1 cellular context compared by ENCODE assay signal in genomic region chr3:193981534-193981933, GRCh38.
TF ChIP-seq lines count a peak whose summit lies in the region.

No MANE protein-coding gene starts in this region.

TF ChIP-seq in endothelial cell of umbilical vein, 7 proteins besides CTCF, POLR2A, EP300 and RAD21 (continued from another document):
- TF ChIP-seq, protein P1, sequence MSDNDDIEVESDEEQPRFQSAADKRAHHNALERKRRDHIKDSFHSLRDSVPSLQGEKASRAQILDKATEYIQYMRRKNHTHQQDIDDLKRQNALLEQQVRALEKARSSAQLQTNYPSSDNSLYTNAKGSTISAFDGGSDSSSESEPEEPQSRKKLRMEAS (IDR thresholded peaks at IDR 0.05; ENCODE audit: insufficient read depth, insufficient read length) = no peak
- no peak for TF ChIP-seq MYC (IDR thresholded peaks at IDR 0.05; ENCODE audit: low read depth, low read length)
- no peak for TF ChIP-seq JUN (IDR thresholded peaks at IDR 0.05; ENCODE audit: borderline replicate concordance, insufficient read depth, insufficient read length, low read depth)
- TF ChIP-seq POLR2AphosphoS5 (IDR thresholded peaks at IDR 0.05; ENCODE audit: insufficient read depth, low read depth, low read length) = no peak
- TF ChIP-seq EZH2 (IDR thresholded peaks at IDR 0.05; ENCODE audit: borderline replicate concordance, low read depth, low read length, severe bottlenecking) = no peak
